In the genomic region with DNA sequence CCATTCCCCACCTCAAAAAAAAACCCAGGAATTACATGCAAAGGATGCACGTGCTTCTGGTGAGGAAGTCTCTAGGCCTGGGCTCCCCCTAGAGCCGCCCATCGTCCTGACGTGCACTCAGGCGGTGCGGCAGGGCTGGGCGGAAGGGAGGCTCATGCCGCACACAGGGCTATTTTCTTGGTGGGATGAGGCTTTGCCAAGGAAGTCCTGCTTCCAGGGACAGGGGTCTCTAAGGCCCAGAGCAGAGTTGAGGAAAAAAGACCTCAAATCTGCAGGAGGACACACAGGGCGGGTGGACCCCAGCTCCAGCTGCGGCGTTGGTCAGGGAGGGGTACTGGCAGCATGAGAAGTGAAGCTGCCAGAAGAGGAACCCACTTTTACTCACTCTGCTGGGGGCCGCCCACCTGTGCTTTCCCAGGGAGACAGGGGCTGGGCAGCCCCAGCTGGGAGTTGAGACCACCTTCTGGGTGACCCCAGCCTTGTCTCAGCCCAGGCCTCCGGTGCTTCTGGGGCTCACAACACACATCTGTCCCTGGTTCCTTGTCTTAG, we compare ENCODE assay signal across 9 cellular contexts. TPM values are rescaled to one million over a fixed set of nuclear protein-coding genes. Genes with fewer than 3 reads are reported as not detected.
DNase-seq lines count a peak whose midpoint lies in the region; ATAC-seq and TF ChIP-seq lines count a peak whose summit lies in the region.
"Had no signal": no experiment of that assay in that cellular context is flagged by ENCODE, and none has a peak within 500 bp of the region (broad histone marks: within the 10 kb centered on the region; RNA-seq: fewer than 3 reads in every experiment).

No MANE protein-coding gene starts in this region.

- H3K4me3 Mint-ChIP-seq in activated naive CD4-positive, alpha-beta T cell treated with anti-CD3 and anti-CD28 coated beads, Interleukin-2, amount 10 ng/mL, durations not matched to agents 7 days and 5 days, result peak overlapping the region; percentile 92

- H3K27ac ChIP-seq in IMR-90 (ENCODE audit: insufficient read depth, low read length) (no peak overlapping the region), neutrophil (peak overlapping the region; percentile 98), WERI-Rb-1 (no peak overlapping the region)

- POLR2A ChIA-PET in IMR-90 (lab: Charles Lee; ENCODE audit: unreplicated experiment), result no interaction called here

- H3K27me3 ChIP-seq in IMR-90 (ENCODE audit: control insufficient read depth, insufficient read depth, low read length) (no peaks in the 10 kb centered on the region), neutrophil (no peaks in the 10 kb centered on the region), WERI-Rb-1 (ENCODE audit: insufficient read depth, low read depth, severe bottlenecking) (no peaks in the 10 kb centered on the region)

- H3K4me1 ChIP-seq in IMR-90 (ENCODE audit: control insufficient read depth, insufficient read depth, low read length) (peaks cover 5% of the 10 kb centered on the region), neutrophil (ENCODE audit: control insufficient read depth in 1 of 2, insufficient read depth in 1 of 2, low read depth in 1 of 2, low read length in 1 of 2) (peaks cover 80 to 81% of the 10 kb centered on the region in 2 experiments)

- H3K4ac ChIP-seq in IMR-90 (ENCODE audit: low read depth, low read length), result no peak overlapping the region

- in situ Hi-C loops in IMR-90 (cut with MboI; ENCODE audit: low sequenced_read_pairs), result no loop called here

- H4K8ac ChIP-seq in IMR-90 (ENCODE audit: low read depth in 2 of 2, low read length in 2 of 2), result no peak overlapping the region

- H3K79me1 ChIP-seq in IMR-90 (ENCODE audit: low read depth in 1 of 2, low read length in 2 of 2), result peaks cover 0 to 8% of the 10 kb centered on the region in 2 experiments; a peak in 2 of 4 replicates

- no peak for TF ChIP-seq CTCF in GM12875 (IDR thresholded peaks at IDR 0.05; ENCODE audit: borderline replicate concordance, insufficient read depth, low read depth, low read length)
- no peak for TF ChIP-seq CTCF in IMR-90 (conservative IDR thresholded peaks at IDR 0.05; ENCODE audit: low read depth, low read length)
- TF ChIP-seq CTCF in neutrophil (IDR thresholded peaks at IDR 0.05), result no peak
- TF ChIP-seq CTCF in WERI-Rb-1 (IDR thresholded peaks at IDR 0.05; ENCODE audit: low read depth, low read length), result no peak

- no peaks in the 10 kb centered on the region for H3K27me3 Mint-ChIP-seq in activated naive CD4-positive, alpha-beta T cell treated with anti-CD3 and anti-CD28 coated beads, Interleukin-2, amount 10 ng/mL, durations not matched to agents 7 days and 5 days

- no peak overlapping the region for H2BK20ac ChIP-seq in IMR-90 (ENCODE audit: low read depth, low read length)

- peak overlapping the region; percentile 80 for H2AK9ac ChIP-seq in IMR-90 (replicated peaks; ENCODE audit: low read depth, low read length, poor library complexity)

- peaks cover 65% of the 10 kb centered on the region for H3K36me3 Mint-ChIP-seq in activated naive CD4-positive, alpha-beta T cell treated with anti-CD3 and anti-CD28 coated beads, Interleukin-2, amount 10 ng/mL, durations not matched to agents 7 days and 5 days

- no peak for ATAC-seq in IMR-90 (ENCODE audit: low read depth)
- ATAC-seq in GM21526 (IDR thresholded peaks at IDR 0.05; ENCODE audit: low FRiP score, unreplicated experiment), result no peak

- TF ChIP-seq RAD21 in IMR-90 (IDR thresholded peaks at IDR 0.05; ENCODE audit: low read length), result no peak

- peak overlapping the region; percentile 99 for H3K27ac Mint-ChIP-seq in activated naive CD4-positive, alpha-beta T cell treated with anti-CD3 and anti-CD28 coated beads, Interleukin-2, amount 10 ng/mL, durations not matched to agents 7 days and 5 days

- no peak overlapping the region for H2BK120ac ChIP-seq in IMR-90 (ENCODE audit: low read depth, low read length)

- no peak overlapping the region for H2AK5ac ChIP-seq in IMR-90 (ENCODE audit: low read depth, low read length)

- peaks cover 9% of the 10 kb centered on the region; the same call in 1 of the 2 replicates for H3K9me1 ChIP-seq in IMR-90 (ENCODE audit: insufficient read depth, low read length)

- H3K9ac ChIP-seq in IMR-90 (ENCODE audit: low read depth, low read length), result no peak overlapping the region

- BruUV-seq in IMR-90 (replicated peaks; lab: Mats Ljungman, UMichigan), result no TSS peak

- peaks cover 71% of the 10 kb centered on the region for H3K4me1 Mint-ChIP-seq in activated naive CD4-positive, alpha-beta T cell treated with anti-CD3 and anti-CD28 coated beads, Interleukin-2, amount 10 ng/mL, durations not matched to agents 7 days and 5 days

- H2AFZ ChIP-seq in IMR-90 (replicated peaks; ENCODE audit: low read length, poor library complexity), result no peak overlapping the region

- no peaks in the 10 kb centered on the region for H3K9me3 Mint-ChIP-seq in activated naive CD4-positive, alpha-beta T cell treated with anti-CD3 and anti-CD28 coated beads, Interleukin-2, amount 10 ng/mL, durations not matched to agents 7 days and 5 days

- no peak overlapping the region for H3K18ac ChIP-seq in IMR-90 (ENCODE audit: low read depth, low read length)

- H3K4me3 ChIP-seq in GM12875 (ENCODE audit: low read depth, low read length) (peak overlapping the region; percentile 50), IMR-90 (ENCODE audit: insufficient read depth, low read depth, low read length) (no peak overlapping the region), neutrophil (ENCODE audit: low read depth in 1 of 2, low read length in 1 of 2) (peak overlapping the region; percentile 59 to 89), WERI-Rb-1 (ENCODE audit: low read depth, low read length) (no peak overlapping the region)

- no peak overlapping the region for H2BK15ac ChIP-seq in IMR-90 (ENCODE audit: low read depth, low read length)

- no peak overlapping the region for H4K91ac ChIP-seq in IMR-90 (ENCODE audit: insufficient read depth, low read depth, low read length)

- H3K4me2 ChIP-seq in IMR-90 (ENCODE audit: low read depth, low read length), result no peak overlapping the region

- no peak overlapping the region for H3K56ac ChIP-seq in IMR-90 (ENCODE audit: extremely low read depth, insufficient read depth, low read length)

- H3K36me3 ChIP-seq in IMR-90 (ENCODE audit: control insufficient read depth, insufficient read depth, low read length), result no peaks in the 10 kb centered on the region
- no peaks in the 10 kb centered on the region for H3K36me3 ChIP-seq in neutrophil
- H3K36me3 ChIP-seq in WERI-Rb-1, result no peaks in the 10 kb centered on the region

- peaks cover 14% of the 10 kb centered on the region; the same call in 1 of the 2 replicates for H4K20me1 ChIP-seq in IMR-90 (ENCODE audit: insufficient read depth, low read length)

- CTCF ChIA-PET in IMR-90 (lab: Yijun Ruan, JAX), result no interaction called here
- CTCF ChIA-PET in activated naive CD4-positive, alpha-beta T cell treated with anti-CD3 and anti-CD28 coated beads, Interleukin-2, amount 10 ng/mL, durations not matched to agents 7 days and 5 days (lab: Charles Lee), result interaction anchor here (0.9 to 1.4 kb wide), 7 partner anchors 9 to 106 kb away, joined by 3 to 9 read pairs (median 4); no protein-coding TSS in a partner anchor

- H4K5ac ChIP-seq in IMR-90 (ENCODE audit: low read depth, low read length), result no peak overlapping the region

- no peak for TF ChIP-seq POLR2A in IMR-90 (IDR thresholded peaks at IDR 0.05; ENCODE audit: low read depth, low read length)

- H3K23ac ChIP-seq in IMR-90 (ENCODE audit: low read depth, low read length), result no peak overlapping the region

- intact Hi-C loops in IMR-90 (cut with micrococcal nuclease), result no loop called here

- WGBS in IMR-90 (ENCODE audit: extremely low coverage in 2 of 2, insufficient read length in 1 of 2), 2 experiments, result 96% methylated on average over 8 of the region's 13 CpGs; no CpG with 5 or more reads in 1 of the 2 experiments

- dilution Hi-C loops in IMR-90 (cut with HindIII; ENCODE audit: low sequenced_read_pairs, unreplicated experiment), result no loop called here

- no peaks in the 10 kb centered on the region for H3K9me3 ChIP-seq in IMR-90 (ENCODE audit: control insufficient read depth, insufficient read depth, low read length)
- H3K9me3 ChIP-seq in neutrophil, result no peaks in the 10 kb centered on the region
- no peaks in the 10 kb centered on the region for H3K9me3 ChIP-seq in WERI-Rb-1 (ENCODE audit: severe bottlenecking)

- no peak overlapping the region for H2BK5ac ChIP-seq in IMR-90 (ENCODE audit: low read depth, low read length, poor library complexity, severe bottlenecking)

- H3K14ac ChIP-seq in IMR-90 (replicated peaks; ENCODE audit: low read depth, low read length), result no peak overlapping the region

- DNase-seq in IMR-90, result no peak
- DNase-seq in activated naive CD4-positive, alpha-beta T cell treated with anti-CD3 and anti-CD28 coated beads, Interleukin-2, amount 10 ng/mL, durations not matched to agents 7 days and 5 days, result peak; percentile 63
- DNase-seq in NCI-H2196 treated with DMSO at 0.1 percent for 48 hours (lab: John Stamatoyannopoulos, UW; ENCODE audit: unreplicated experiment), result no peak
- no peak for DNase-seq in WERI-Rb-1
- no peak for DNase-seq in DMS53 (lab: John Stamatoyannopoulos, UW)
- DNase-seq: NCI-H146 had no signal

TF ChIP-seq in IMR-90, 13 proteins besides CTCF, POLR2A, EP300 and RAD21:
- no peak for TF ChIP-seq FOS (IDR thresholded peaks at IDR 0.05; ENCODE audit: low read depth, low read length)
- TF ChIP-seq BHLHE40 (IDR thresholded peaks at IDR 0.05; ENCODE audit: low read depth, low read length), result no peak
- no peak for TF ChIP-seq MAZ (IDR thresholded peaks at IDR 0.05; ENCODE audit: borderline replicate concordance, low read depth, low read length)
- TF ChIP-seq, protein P1, sequence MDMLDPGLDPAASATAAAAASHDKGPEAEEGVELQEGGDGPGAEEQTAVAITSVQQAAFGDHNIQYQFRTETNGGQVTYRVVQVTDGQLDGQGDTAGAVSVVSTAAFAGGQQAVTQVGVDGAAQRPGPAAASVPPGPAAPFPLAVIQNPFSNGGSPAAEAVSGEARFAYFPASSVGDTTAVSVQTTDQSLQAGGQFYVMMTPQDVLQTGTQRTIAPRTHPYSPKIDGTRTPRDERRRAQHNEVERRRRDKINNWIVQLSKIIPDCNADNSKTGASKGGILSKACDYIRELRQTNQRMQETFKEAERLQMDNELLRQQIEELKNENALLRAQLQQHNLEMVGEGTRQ (IDR thresholded peaks at IDR 0.05; ENCODE audit: low read depth, low read length), result no peak
- no peak for TF ChIP-seq CEBPB (IDR thresholded peaks at IDR 0.05; ENCODE audit: low read depth, low read length)

RNA-seq across cellular contexts. Expression of gene RHOF, which starts 4.2 kb away (rescaled TPM):
- 3.0 and 3.9 TPM in 2 replicates for total RNA-seq in IMR-90 (2012; rRNA removed)
- 5.1 and 5.3 TPM in 2 replicates for polyA plus RNA-seq in IMR-90 (2012; rRNA removed)
- 4.7 and 7.8 TPM in 2 replicates for polyA plus RNA-seq in IMR-90 (2012; cell fraction: cytosol; rRNA removed)
- 14.0 and 15.7 TPM in 2 replicates for polyA plus RNA-seq in IMR-90 (2012; cell fraction: nucleus; rRNA removed; ENCODE audit: low replicate concordance)

RNA-seq across cellular contexts. Expression of gene SETD1B, which starts 14.5 kb away (rescaled TPM):
- 0.83 and 0.90 TPM in 2 replicates for total RNA-seq in IMR-90 (2012; rRNA removed)
- polyA plus RNA-seq in IMR-90 (2012; rRNA removed), result 5.1 and 5.5 TPM in 2 replicates
- polyA plus RNA-seq in IMR-90 (2012; cell fraction: cytosol; rRNA removed), result 3.1 and 3.5 TPM in 2 replicates
- polyA plus RNA-seq in IMR-90 (2012; cell fraction: nucleus; rRNA removed; ENCODE audit: low replicate concordance), result 14.8 and 15.1 TPM in 2 replicates

Comparison
In these comparisons a context has a peak if more than half of its experiments do, and no peak if none do; other contexts are left out.
1. H3K4me3 ChIP-seq: peak in GM12875 (single experiment) and neutrophil (2 of 2); none in IMR-90 (single experiment) and WERI-Rb-1 (single experiment).